ENCODE assay signal across 8 cellular contexts in the genomic region with DNA sequence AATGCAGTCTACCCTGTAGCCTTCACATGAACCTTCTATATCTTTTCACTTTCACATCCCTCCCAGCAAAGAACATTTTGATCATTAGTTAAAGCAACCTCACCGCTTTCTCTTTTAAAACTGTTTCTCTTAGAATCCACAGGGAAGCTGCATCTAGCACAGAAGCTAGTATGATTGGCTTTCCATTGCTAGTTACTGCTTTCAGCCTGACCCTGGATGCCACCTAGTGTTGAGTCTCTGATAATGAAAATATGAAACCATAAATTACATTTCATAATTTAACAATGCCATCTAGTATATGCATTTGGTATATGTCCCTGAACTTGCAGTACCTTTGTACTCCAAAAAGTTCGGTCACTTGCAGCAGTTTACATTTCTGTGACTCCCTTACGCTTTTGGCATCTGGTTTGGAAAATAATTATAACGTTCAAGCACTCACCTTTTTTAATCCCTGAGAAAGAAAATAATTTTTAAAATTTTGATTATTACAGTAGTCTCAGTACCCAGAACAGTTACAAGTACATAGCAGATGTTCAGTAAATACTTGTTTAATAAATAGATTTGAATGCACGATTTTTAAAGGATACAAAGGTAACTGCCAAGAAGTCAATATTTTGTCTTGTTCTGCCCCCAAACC. TPM values are rescaled to one million over a fixed set of nuclear protein-coding genes. Genes with fewer than 3 reads are reported as not detected.
DNase-seq lines count a peak whose midpoint lies in the region; ATAC-seq, FAIRE-seq and TF ChIP-seq lines count a peak whose summit lies in the region.

No MANE protein-coding gene starts in this region.

- no peaks in the 10 kb centered on the region for H3K9me3 Mint-ChIP-seq in chondrocyte (ENCODE audit: low read depth)

- intact Hi-C loops in left lung (cut with DNase I) (loop anchor here in 1 of 2 donors (2.0 kb wide), 1 partner anchor 113 kb away; no protein-coding TSS in a partner anchor), upper lobe of right lung (cut with DNase I) (loop anchor here (5.0 kb wide), 1 partner anchor 114 kb away; no protein-coding TSS in a partner anchor)

- H3K36me3 ChIP-seq in left lung (no peaks in the 10 kb centered on the region), upper lobe of right lung (no peaks in the 10 kb centered on the region)

- no peaks in the 10 kb centered on the region for H3K27me3 Mint-ChIP-seq in chondrocyte (ENCODE audit: low read depth)

- FAIRE-seq in HTR-8/SVneo (lab: Jason Lieb, UNC), result no peak

- no peaks in the 10 kb centered on the region for H3K27me3 ChIP-seq in left lung
- H3K27me3 ChIP-seq in upper lobe of right lung, result no peaks in the 10 kb centered on the region

- peak; percentile 20 for DNase-seq in activated naive CD4-positive, alpha-beta T cell treated with Interleukin-2 at 50 U/mL for 16 hours
- no peak for DNase-seq in activated naive CD4-positive, alpha-beta T cell (lab: John Stamatoyannopoulos, UW)
- DNase-seq in HTR-8/SVneo (ENCODE audit: insufficient read length, low spot score) (peak; percentile 48), SK-MEL-5 (ENCODE audit: low read depth, low spot score) (peak; percentile 68), chondrocyte (ENCODE audit: low spot score) (no peak), left lung (no peak), upper lobe of right lung (no peak)

- H3K4me1 Mint-ChIP-seq in chondrocyte (ENCODE audit: low read depth), result peaks cover 4% of the 10 kb centered on the region

- no peak overlapping the region for H3K4me3 ChIP-seq in left lung
- H3K4me3 ChIP-seq in upper lobe of right lung, result no peak overlapping the region

- H3K4me1 ChIP-seq in left lung (no peaks in the 10 kb centered on the region), upper lobe of right lung (no peaks in the 10 kb centered on the region)

- in situ Hi-C loops in SK-MEL-5 (cut with HindIII; ENCODE audit: low pct_unique_long_range_greater_than_20kb, low sequenced_read_pairs), result no loop called here

- no peaks in the 10 kb centered on the region for H3K9me3 ChIP-seq in left lung
- no peaks in the 10 kb centered on the region for H3K9me3 ChIP-seq in upper lobe of right lung

- H3K27ac ChIP-seq in left lung (no peak overlapping the region), upper lobe of right lung (no peak overlapping the region)

- peaks cover 2% of the 10 kb centered on the region for H3K36me3 Mint-ChIP-seq in chondrocyte (ENCODE audit: low read depth)

- H3K27ac Mint-ChIP-seq in chondrocyte (ENCODE audit: unreplicated experiment), result no peak overlapping the region

- TF ChIP-seq CTCF in chondrocyte (IDR thresholded peaks at IDR 0.05) (peak; percentile 89), left lung (IDR thresholded peaks at IDR 0.05) (peak; percentile 52 to 65), upper lobe of right lung (IDR thresholded peaks at IDR 0.05) (peak; percentile 72)

- no peak overlapping the region for H3K4me3 Mint-ChIP-seq in chondrocyte (ENCODE audit: unreplicated experiment)

- ATAC-seq in GM21717 (IDR thresholded peaks at IDR 0.05; ENCODE audit: unreplicated experiment) (peak; percentile 94), left lung (peak; percentile 93), upper lobe of right lung (peak; percentile 88)

RNA-seq across cellular contexts. Expression of gene CISD1, which starts 22.7 kb away (rescaled TPM):
- 41.5 and 43.6 TPM in 2 replicates for total RNA-seq in SK-MEL-5 (2014; rRNA removed; shearing (Covaris generic))
- 20.9 and 23.9 TPM in 2 replicates for polyA plus RNA-seq in SK-MEL-5 (2015; cell fraction: cytosol; rRNA removed)
- polyA plus RNA-seq in SK-MEL-5 (2015; cell fraction: nucleus; rRNA removed), result 6.3 and 8.4 TPM in 2 replicates
- total RNA-seq in chondrocyte (22.6 to 37.7 TPM (median 25.5 TPM) in 3 replicates), left lung (10 to 100 TPM; 34.3 to 39.5 TPM), upper lobe of right lung (23.7 TPM)

RNA-seq across cellular contexts. Expression of gene IPMK, which starts 24.0 kb away (rescaled TPM):
- total RNA-seq in SK-MEL-5 (2014; rRNA removed; shearing (Covaris generic)), result 4.4 and 5.1 TPM in 2 replicates
- 2.2 and 2.3 TPM in 2 replicates for polyA plus RNA-seq in SK-MEL-5 (2015; cell fraction: cytosol; rRNA removed)
- polyA plus RNA-seq in SK-MEL-5 (2015; cell fraction: nucleus; rRNA removed), result 2.2 TPM in 2 replicates
- total RNA-seq in chondrocyte, result 2.9 to 3.3 TPM (median 3.0 TPM) in 3 replicates
- total RNA-seq in left lung, result 1 to 10 TPM; 4.7 to 7.6 TPM
- total RNA-seq in upper lobe of right lung, result 5.7 TPM

RNA-seq across cellular contexts. Expression of gene UBE2D1, which starts 43.1 kb away (rescaled TPM):
- 13.1 and 13.8 TPM in 2 replicates for total RNA-seq in SK-MEL-5 (2014; rRNA removed; shearing (Covaris generic))
- 13.1 and 16.3 TPM in 2 replicates for polyA plus RNA-seq in SK-MEL-5 (2015; cell fraction: cytosol; rRNA removed)
- polyA plus RNA-seq in SK-MEL-5 (2015; cell fraction: nucleus; rRNA removed), result 17.2 and 29.7 TPM in 2 replicates
- 12.7 to 13.0 TPM (median 12.7 TPM) in 3 replicates for total RNA-seq in chondrocyte
- total RNA-seq in left lung, result 10 to 100 TPM; 20.6 to 33.6 TPM
- 18.2 TPM for total RNA-seq in upper lobe of right lung

Comparison
In these comparisons a context has a peak if more than half of its experiments do, and no peak if none do; other contexts are left out.
1. DNase-seq: peak in activated naive CD4-positive, alpha-beta T cell treated with Interleukin-2 at 50 U/mL for 16 hours (single experiment), HTR-8/SVneo (single experiment) and SK-MEL-5 (single experiment); none in activated naive CD4-positive, alpha-beta T cell (0 of 4), chondrocyte (single experiment), left lung (0 of 2) and upper lobe of right lung (single experiment).
2. Peak in every context shown above with its lines, with median percentiles within 50 percentile points of each other: ATAC-seq and CTCF ChIP-seq.